11 cellular contexts compared by ENCODE assay signal in genomic region chr1:118304722-118305344, GRCh38.
DNase-seq lines count a peak whose midpoint lies in the region; ATAC-seq and TF ChIP-seq lines count a peak whose summit lies in the region.
"Had no signal": no experiment of that assay in that cellular context is flagged by ENCODE, and none has a peak within 500 bp of the region (broad histone marks: within the 10 kb centered on the region; RNA-seq: fewer than 3 reads in every experiment).

No MANE protein-coding gene starts in this region.

- H3K4me3 ChIP-seq in RWPE2 (ENCODE audit: severe bottlenecking) (no peak overlapping the region), dorsolateral prefrontal cortex (no peak overlapping the region)
- H3K4me3 ChIP-seq: spleen had no signal

- H3K27ac ChIP-seq in 22Rv1 (no peak overlapping the region), RWPE2 (ENCODE audit: poor library complexity, severe bottlenecking) (no peak overlapping the region), dorsolateral prefrontal cortex (no peak overlapping the region)
- H3K27ac ChIP-seq: spleen had no signal

- DNase-seq in RWPE2 (ENCODE audit: low spot score): no peak
- DNase-seq in left ventricle myocardium superior: no peak
- DNase-seq in activated CD4-positive, alpha-beta memory T cell treated with anti-CD3 and anti-CD28 coated beads, Interleukin-2, amount 10 ng/mL, durations not matched to agents 7 days and 5 days: no peak
- DNase-seq in foreskin melanocyte: no peak
- DNase-seq in dorsolateral prefrontal cortex: no peak
- DNase-seq: activated T-cell treated with anti-CD3 and anti-CD28 coated beads, Interleukin-2, amount 50 U/mL, for 72 hours; head of caudate nucleus; spleen had no signal

- H3K36me3 Mint-ChIP-seq in activated CD4-positive, alpha-beta memory T cell treated with anti-CD3 and anti-CD28 coated beads, Interleukin-2, amount 10 ng/mL, durations not matched to agents 7 days and 5 days (ENCODE audit: low read depth): no peaks in the 10 kb centered on the region

- intact Hi-C loops in left ventricle myocardium superior (cut with micrococcal nuclease): no loop called here
- intact Hi-C loops in dorsolateral prefrontal cortex (cut with DNase I): no loop called here

- H3K27me3 ChIP-seq in RWPE2 (ENCODE audit: insufficient read depth, poor library complexity, severe bottlenecking): no peaks in the 10 kb centered on the region
- no peaks in the 10 kb centered on the region for H3K27me3 ChIP-seq in dorsolateral prefrontal cortex
- H3K27me3 ChIP-seq: spleen had no signal

- TF ChIP-seq CTCF in 22Rv1 (IDR thresholded peaks at IDR 0.05) (peak; percentile 49), RWPE2 (IDR thresholded peaks at IDR 0.05; ENCODE audit: poor library complexity, severe bottlenecking) (peak; percentile 66), dorsolateral prefrontal cortex (IDR thresholded peaks at IDR 0.05 in 54 of 56, conservative IDR thresholded peaks at IDR 0.05 in 2 of 56; ENCODE audit: low read depth in 1 of 56, partially characterized antibody in 56 of 56) (peak in 15 of 56 donors; percentile 7 to 39 (median 16))

- H3K9me3 ChIP-seq in RWPE2 (ENCODE audit: severe bottlenecking): no peaks in the 10 kb centered on the region
- H3K9me3 ChIP-seq: spleen had no signal

- H3K9me3 Mint-ChIP-seq in activated CD4-positive, alpha-beta memory T cell treated with anti-CD3 and anti-CD28 coated beads, Interleukin-2, amount 10 ng/mL, durations not matched to agents 7 days and 5 days: no peaks in the 10 kb centered on the region
- H3K9me3 Mint-ChIP-seq: activated T-cell treated with anti-CD3 and anti-CD28 coated beads, Interleukin-2, amount 50 U/mL, for 72 hours had no signal

- H3K4me3 Mint-ChIP-seq in activated CD4-positive, alpha-beta memory T cell treated with anti-CD3 and anti-CD28 coated beads, Interleukin-2, amount 10 ng/mL, durations not matched to agents 7 days and 5 days: no peak overlapping the region
- H3K4me3 Mint-ChIP-seq: activated T-cell treated with anti-CD3 and anti-CD28 coated beads, Interleukin-2, amount 50 U/mL, for 72 hours had no signal

- H3K4me1 ChIP-seq in RWPE2 (ENCODE audit: insufficient read depth, poor library complexity, severe bottlenecking): peaks cover 3% of the 10 kb centered on the region

- H3K36me3 ChIP-seq in RWPE2 (ENCODE audit: low read depth): no peaks in the 10 kb centered on the region
- H3K36me3 ChIP-seq: spleen had no signal

- H3K27ac Mint-ChIP-seq in activated CD4-positive, alpha-beta memory T cell treated with anti-CD3 and anti-CD28 coated beads, Interleukin-2, amount 10 ng/mL, durations not matched to agents 7 days and 5 days: no peak overlapping the region
- H3K27ac Mint-ChIP-seq: activated T-cell treated with anti-CD3 and anti-CD28 coated beads, Interleukin-2, amount 50 U/mL, for 72 hours had no signal

- POLR2A ChIA-PET in activated CD4-positive, alpha-beta memory T cell treated with anti-CD3 and anti-CD28 coated beads, Interleukin-2, amount 10 ng/mL, durations not matched to agents 7 days and 5 days (lab: Charles Lee): no interaction called here

- ATAC-seq in GM18868 (IDR thresholded peaks at IDR 0.05; ENCODE audit: unreplicated experiment) (peak; percentile 61), RWPE2 (ENCODE audit: low read depth) (peak; percentile 60; the same call in 1 of the 3 replicates), left ventricle myocardium superior (peak; percentile 73), HG03045 (IDR thresholded peaks at IDR 0.05; ENCODE audit: unreplicated experiment) (no peak)
- ATAC-seq: activated T-cell treated with anti-CD3 and anti-CD28 coated beads, Interleukin-2, amount 50 U/mL, for 72 hours had no signal

- no peaks in the 10 kb centered on the region for H3K4me1 Mint-ChIP-seq in activated CD4-positive, alpha-beta memory T cell treated with anti-CD3 and anti-CD28 coated beads, Interleukin-2, amount 10 ng/mL, durations not matched to agents 7 days and 5 days

- no peaks in the 10 kb centered on the region for H3K27me3 Mint-ChIP-seq in activated CD4-positive, alpha-beta memory T cell treated with anti-CD3 and anti-CD28 coated beads, Interleukin-2, amount 10 ng/mL, durations not matched to agents 7 days and 5 days

- CTCF ChIA-PET in activated CD4-positive, alpha-beta memory T cell treated with anti-CD3 and anti-CD28 coated beads, Interleukin-2, amount 10 ng/mL, durations not matched to agents 7 days and 5 days (lab: Charles Lee): no interaction called here
